ENCODE assay signal across 9 cellular contexts in genomic region chr2:5915926-5916325, GRCh38.
DNase-seq lines count a peak whose midpoint lies in the region; ATAC-seq, FAIRE-seq and TF ChIP-seq lines count a peak whose summit lies in the region.
"Had no signal": no experiment of that assay in that cellular context is flagged by ENCODE, and none has a peak within 500 bp of the region (broad histone marks: within the 10 kb centered on the region; RNA-seq: fewer than 3 reads in every experiment).

No MANE protein-coding gene starts in this region.

- H3K9me3 ChIP-seq in small intestine (ENCODE audit: control insufficient read depth, low read depth), result no peaks in the 10 kb centered on the region

- peaks cover 18% of the 10 kb centered on the region for H3K9me3 Mint-ChIP-seq in activated T-cell treated with anti-CD3 and anti-CD28 coated beads, Interleukin-2, amount 50 U/mL, for 4 hours

- no peaks in the 10 kb centered on the region for H3K4me1 ChIP-seq in small intestine (ENCODE audit: control insufficient read depth in 2 of 2, insufficient read depth in 1 of 2, low read depth in 1 of 2, low read length in 1 of 2)
- H3K4me1 ChIP-seq: spleen had no signal

- ATAC-seq in activated T-cell treated with anti-CD3 and anti-CD28 coated beads, Interleukin-2, amount 50 U/mL, for 4 hours, result no peak
- ATAC-seq in GM21390 (IDR thresholded peaks at IDR 0.05; ENCODE audit: unreplicated experiment) (no peak), GM21723 (IDR thresholded peaks at IDR 0.05; ENCODE audit: unreplicated experiment) (no peak)

- WGBS in small intestine, 3 donors, result 58 to 66% (median 62%) methylated on average over 4 of the region's 4 CpGs

- FAIRE-seq in small intestine (lab: Jason Lieb, UNC), result no peak

- peak; percentile 24 to 25 for DNase-seq in activated T-cell treated with anti-CD3 and anti-CD28 coated beads, Interleukin-2, amount 50 U/mL, for 48 hours
- DNase-seq in activated T-cell treated with anti-CD3 and anti-CD28 coated beads, Interleukin-2, amount 50 U/mL, for 4 hours, result no peak
- DNase-seq in NCI-H1092 (lab: John Stamatoyannopoulos, UW) (peak; percentile 9), brain microvascular endothelial cell (peak; percentile 40), small intestine (peak; percentile 6), RKO (ENCODE audit: low spot score) (no peak)
- DNase-seq: spleen had no signal

- H3K4me3 ChIP-seq in brain microvascular endothelial cell (ENCODE audit: low read depth, low read length), result no peak overlapping the region
- no peak overlapping the region for H3K4me3 ChIP-seq in small intestine (ENCODE audit: low read depth in 1 of 2, low read length in 2 of 2)
- H3K4me3 ChIP-seq: spleen had no signal

- H3K27me3 Mint-ChIP-seq in activated T-cell treated with anti-CD3 and anti-CD28 coated beads, Interleukin-2, amount 50 U/mL, for 4 hours (ENCODE audit: low read depth), result peaks cover 2% of the 10 kb centered on the region

- H3K4me3 Mint-ChIP-seq in activated T-cell treated with anti-CD3 and anti-CD28 coated beads, Interleukin-2, amount 50 U/mL, for 4 hours, result no peak overlapping the region

- H3K27me3 ChIP-seq in brain microvascular endothelial cell (replicated peaks) (no peaks in the 10 kb centered on the region), small intestine (ENCODE audit: control insufficient read depth in 2 of 2, insufficient read depth in 2 of 2, low read length in 2 of 2) (no peaks in the 10 kb centered on the region)
- H3K27me3 ChIP-seq: spleen had no signal

- H3K36me3 ChIP-seq in brain microvascular endothelial cell (replicated peaks) (no peaks in the 10 kb centered on the region), small intestine (ENCODE audit: control insufficient read depth in 2 of 2, insufficient read depth in 2 of 2, low read length in 2 of 2) (no peaks in the 10 kb centered on the region)
- H3K36me3 ChIP-seq: spleen had no signal

- no peak overlapping the region for H3K27ac ChIP-seq in brain microvascular endothelial cell
- no peak overlapping the region for H3K27ac ChIP-seq in small intestine (ENCODE audit: low read depth in 1 of 2, low read length in 1 of 2)
- H3K27ac ChIP-seq: spleen had no signal

- peak; percentile 75 for TF ChIP-seq CTCF in brain microvascular endothelial cell (IDR thresholded peaks at IDR 0.05; ENCODE audit: low read depth, low read length, missing control alignments)

- no peaks in the 10 kb centered on the region for H3K36me3 Mint-ChIP-seq in activated T-cell treated with anti-CD3 and anti-CD28 coated beads, Interleukin-2, amount 50 U/mL, for 4 hours (ENCODE audit: insufficient read depth)

- in situ Hi-C loops in brain microvascular endothelial cell (cut with HindIII; ENCODE audit: low pct_ligation_motif_present, low sequenced_read_pairs), result no loop called here

- H3K4me1 Mint-ChIP-seq in activated T-cell treated with anti-CD3 and anti-CD28 coated beads, Interleukin-2, amount 50 U/mL, for 4 hours (ENCODE audit: low read depth), result no peaks in the 10 kb centered on the region

Comparison
In these comparisons a context has a peak if more than half of its experiments do, and no peak if none do; other contexts are left out.
1. DNase-seq: peak in activated T-cell treated with anti-CD3 and anti-CD28 coated beads, Interleukin-2, amount 50 U/mL, for 48 hours (2 of 2), NCI-H1092 (single experiment), brain microvascular endothelial cell (single experiment) and small intestine (single experiment); none in activated T-cell treated with anti-CD3 and anti-CD28 coated beads, Interleukin-2, amount 50 U/mL, for 4 hours (single experiment) and RKO (single experiment).